ENCODE assay signal across 18 cellular contexts in genomic region chr12:116293687-116294463, GRCh38. TPM values are rescaled to one million over a fixed set of nuclear protein-coding genes. Genes with fewer than 3 reads are reported as not detected.
A peak's percentile ranks its signal among the peaks of the same experiment; 100 is the strongest.
DNase-seq lines count a peak whose midpoint lies in the region; ATAC-seq and TF ChIP-seq lines count a peak whose summit lies in the region.
"Had no signal": no experiment of that assay in that cellular context is flagged by ENCODE, and none has a peak within 500 bp of the region (broad histone marks: within the 10 kb centered on the region; RNA-seq: fewer than 3 reads in every experiment).

No MANE protein-coding gene starts in this region.

- H2AFZ ChIP-seq in SK-N-SH (ENCODE audit: low read depth) = peak overlapping the region; percentile 37

- CTCF ChIA-PET in BJ (lab: Yijun Ruan, JAX) (no interaction called here), SK-N-SH (lab: Yijun Ruan, JAX) (interaction anchor here (1.0 to 1.5 kb wide), 2 partner anchors 10 to 306 kb away, joined by 3 to 4 read pairs; no protein-coding TSS in a partner anchor)

- 74% methylated on average over 4 of the region's 4 CpGs for WGBS in SK-N-SH (ENCODE audit: low lambda C conversion rate)

- H3K36me3 ChIP-seq in BJ (ENCODE audit: control insufficient read depth, insufficient read depth, low read length) (no peaks in the 10 kb centered on the region), SK-N-SH (replicated peaks in 1 of 2; ENCODE audit: control insufficient read depth in 1 of 2, insufficient read depth in 2 of 2, low read length in 1 of 2) (no peaks in the 10 kb centered on the region), lower lobe of right lung (no peaks in the 10 kb centered on the region)
- H3K36me3 ChIP-seq: Peyer's patch had no signal

- POLR2A ChIA-PET in BJ (lab: Charles Lee) = interaction anchor here (0.5 to 0.7 kb wide), 2 partner anchors 189 to 449 kb away, joined by 4 read pairs; no protein-coding TSS in a partner anchor
- POLR2A ChIA-PET in SK-N-SH (lab: Yijun Ruan, JAX) = no interaction called here

- H3K27me3 ChIP-seq in BJ (ENCODE audit: control insufficient read depth, insufficient read depth, low read length) (no peaks in the 10 kb centered on the region), SK-N-SH (ENCODE audit: insufficient read depth) (no peaks in the 10 kb centered on the region), lower lobe of right lung (ENCODE audit: low read depth) (no peaks in the 10 kb centered on the region)
- H3K27me3 ChIP-seq: Peyer's patch had no signal

- peaks cover 4% of the 10 kb centered on the region for H3K9me3 Mint-ChIP-seq in neural crest cell

- intact Hi-C loops in lower lobe of right lung (cut with DNase I) = no loop called here

- no peak overlapping the region for H3K4me3 Mint-ChIP-seq in neural crest cell
- H3K4me3 Mint-ChIP-seq: CD4-positive, CD25-positive, alpha-beta regulatory T cell had no signal

- peaks cover 8% of the 10 kb centered on the region for H3K27me3 Mint-ChIP-seq in neural crest cell (ENCODE audit: low read depth)

- H3K9ac ChIP-seq in SK-N-SH = no peak overlapping the region
- H3K9ac ChIP-seq: KMS-11 had no signal

- no peaks in the 10 kb centered on the region for H3F3A ChIP-seq in SK-N-SH (replicated peaks; ENCODE audit: insufficient read depth)

- H3K4me1 ChIP-seq in SK-N-SH (ENCODE audit: control insufficient read depth in 1 of 2, insufficient read depth in 2 of 2, low read depth in 1 of 2, low read length in 1 of 2) (no peaks in the 10 kb centered on the region; a peak in 1 of 4 replicates), lower lobe of right lung (peaks cover 10% of the 10 kb centered on the region)
- H3K4me1 ChIP-seq: Peyer's patch had no signal

- no peak for TF ChIP-seq RAD21 in SK-N-SH (IDR thresholded peaks at IDR 0.05; ENCODE audit: low read length)

- H3K4me3 ChIP-seq in BJ (ENCODE audit: low read depth, low read length) = no peak overlapping the region
- H3K4me3 ChIP-seq in SK-N-SH (ENCODE audit: low read depth in 2 of 2, low read length in 1 of 2) = no peak overlapping the region
- H3K4me3 ChIP-seq in lower lobe of right lung = no peak overlapping the region
- H3K4me3 ChIP-seq: Peyer's patch had no signal

- peak overlapping the region; percentile 5 for H3K27ac Mint-ChIP-seq in neural crest cell (ENCODE audit: unreplicated experiment)
- H3K27ac Mint-ChIP-seq: CD4-positive, CD25-positive, alpha-beta regulatory T cell had no signal

- peaks cover 4% of the 10 kb centered on the region for H3K36me3 Mint-ChIP-seq in neural crest cell (ENCODE audit: low read depth)
- H3K36me3 Mint-ChIP-seq: CD4-positive, CD25-positive, alpha-beta regulatory T cell had no signal

- peaks cover 42% of the 10 kb centered on the region for H3K4me1 Mint-ChIP-seq in neural crest cell
- H3K4me1 Mint-ChIP-seq: CD4-positive, CD25-positive, alpha-beta regulatory T cell had no signal

- H3K4me2 ChIP-seq in SK-N-SH = no peak overlapping the region
- H3K4me2 ChIP-seq: KMS-11 had no signal

- no peaks in the 10 kb centered on the region for H3K9me3 ChIP-seq in SK-N-SH
- H3K9me3 ChIP-seq in lower lobe of right lung = no peaks in the 10 kb centered on the region
- H3K9me3 ChIP-seq: Peyer's patch had no signal

- no peak for TF ChIP-seq EP300 in SK-N-SH (IDR thresholded peaks at IDR 0.05; ENCODE audit: borderline replicate concordance in 1 of 2, low read depth in 1 of 2, low read length in 1 of 2)

- TF ChIP-seq CTCF in BJ (IDR thresholded peaks at IDR 0.05; ENCODE audit: insufficient read depth, low read depth, low read length) = 0 out of 2 replicates have a peak, but pooled peaks have one; percentile 14
- TF ChIP-seq CTCF in SK-N-SH (IDR thresholded peaks at IDR 0.05) = no peak
- no peak for TF ChIP-seq CTCF in neural crest cell (conservative IDR thresholded peaks at IDR 0.05)
- TF ChIP-seq CTCF in lower lobe of right lung (IDR thresholded peaks at IDR 0.05) = no peak

- H3K79me2 ChIP-seq in SK-N-SH (ENCODE audit: insufficient read depth) = no peaks in the 10 kb centered on the region

- no peaks in the 10 kb centered on the region for H3K9me2 ChIP-seq in SK-N-SH

- no peak for DNase-seq in BJ (ENCODE audit: low read depth)
- no peak for DNase-seq in SK-N-SH
- peak; percentile 54 for DNase-seq in fibroblast of peridontal ligament (ENCODE audit: extremely low read depth)
- no peak for DNase-seq in neural crest cell (ENCODE audit: low read depth, low spot score)
- DNase-seq in NCI-H510A (lab: John Stamatoyannopoulos, UW) = no peak
- DNase-seq in lower lobe of right lung = no peak
- no peak for DNase-seq in activated CD4-positive, alpha-beta T cell treated with anti-CD3 and anti-CD28 coated beads for 48 hours
- DNase-seq: CD4-positive, CD25-positive, alpha-beta regulatory T cell; GDM1; NCI-H1092 treated with DMSO at 0.1 percent for 48 hours; NCI-H1694 treated with DMSO at 0.1 percent for 48 hours; NCI-H2171; NCI-H446 treated with DMSO at 0.1 percent for 48 hours; Peyer's patch; Right ventricle myocardium superior had no signal

- ATAC-seq in lower lobe of right lung (no peak), HG03196 (IDR thresholded peaks at IDR 0.05; ENCODE audit: unreplicated experiment) (no peak)
- ATAC-seq: HCT116 had no signal

- H3K27ac ChIP-seq in SK-N-SH (ENCODE audit: low read depth in 2 of 2, low read length in 1 of 2) (0 out of 4 replicates have a peak overlapping the region, but pooled peaks of 1 of the 2 experiments have one; percentile 8), lower lobe of right lung (no peak overlapping the region)
- H3K27ac ChIP-seq: KMS-11, Peyer's patch had no signal

- no peaks in the 10 kb centered on the region for H4K20me1 ChIP-seq in SK-N-SH (ENCODE audit: insufficient read depth)

TF ChIP-seq in SK-N-SH, 30 proteins besides CTCF, POLR2A, EP300 and RAD21:
- TF ChIP-seq TAF1 (IDR thresholded peaks at IDR 0.05; ENCODE audit: borderline replicate concordance, low read depth, low read length) (no peak), FOSL2 (IDR thresholded peaks at IDR 0.05; ENCODE audit: borderline replicate concordance, low read depth) (no peak), GATA2 (CRISPR knock-in tag; IDR thresholded peaks at IDR 0.05) (no peak), IRF3 (IDR thresholded peaks at IDR 0.05; ENCODE audit: low read depth, low read length) (no peak), RCOR1 (IDR thresholded peaks at IDR 0.05; ENCODE audit: low read length) (no peak), SIN3A (IDR thresholded peaks at IDR 0.05; ENCODE audit: borderline replicate concordance, low read depth, low read length) (no peak), RFX5 (IDR thresholded peaks at IDR 0.05; ENCODE audit: low read length) (no peak), MEF2A (IDR thresholded peaks at IDR 0.05; ENCODE audit: borderline replicate concordance, low read depth) (no peak), RXRA (IDR thresholded peaks at IDR 0.05; ENCODE audit: borderline replicate concordance, low read depth) (no peak), ELF1 (IDR thresholded peaks at IDR 0.05) (no peak)
- TF ChIP-seq, protein P1, sequence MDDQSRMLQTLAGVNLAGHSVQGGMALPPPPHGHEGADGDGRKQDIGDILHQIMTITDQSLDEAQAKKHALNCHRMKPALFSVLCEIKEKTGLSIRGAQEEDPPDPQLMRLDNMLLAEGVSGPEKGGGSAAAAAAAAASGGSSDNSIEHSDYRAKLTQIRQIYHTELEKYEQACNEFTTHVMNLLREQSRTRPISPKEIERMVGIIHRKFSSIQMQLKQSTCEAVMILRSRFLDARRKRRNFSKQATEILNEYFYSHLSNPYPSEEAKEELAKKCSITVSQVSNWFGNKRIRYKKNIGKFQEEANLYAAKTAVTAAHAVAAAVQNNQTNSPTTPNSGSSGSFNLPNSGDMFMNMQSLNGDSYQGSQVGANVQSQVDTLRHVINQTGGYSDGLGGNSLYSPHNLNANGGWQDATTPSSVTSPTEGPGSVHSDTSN (IDR thresholded peaks at IDR 0.05) = no peak

RNA-seq across cellular contexts. Expression of gene MED13L, which starts 16.4 kb away (rescaled TPM):
- 43.7 and 46.3 TPM in 2 replicates for polyA plus RNA-seq in BJ (2011; rRNA removed)
- polyA minus RNA-seq in BJ (2011; rRNA and poly(A)+ RNA removed) = 143 and 144 TPM in 2 replicates
- 17.1 and 26.3 TPM in 2 replicates for polyA plus RNA-seq in SK-N-SH (2012; rRNA removed)
- 18.4 and 19.1 TPM in 2 replicates for polyA plus RNA-seq in SK-N-SH (2012; cell fraction: cytosol; rRNA removed)
- 24.4 and 38.6 TPM in 2 replicates for polyA plus RNA-seq in SK-N-SH (2012; cell fraction: nucleus; rRNA removed)
- 89.0 and 90.1 TPM in 2 replicates for total RNA-seq in neural crest cell
- total RNA-seq in lower lobe of right lung = 148 TPM
